Comparison of ENCODE assay signal across 1 cellular context in the genomic region with DNA sequence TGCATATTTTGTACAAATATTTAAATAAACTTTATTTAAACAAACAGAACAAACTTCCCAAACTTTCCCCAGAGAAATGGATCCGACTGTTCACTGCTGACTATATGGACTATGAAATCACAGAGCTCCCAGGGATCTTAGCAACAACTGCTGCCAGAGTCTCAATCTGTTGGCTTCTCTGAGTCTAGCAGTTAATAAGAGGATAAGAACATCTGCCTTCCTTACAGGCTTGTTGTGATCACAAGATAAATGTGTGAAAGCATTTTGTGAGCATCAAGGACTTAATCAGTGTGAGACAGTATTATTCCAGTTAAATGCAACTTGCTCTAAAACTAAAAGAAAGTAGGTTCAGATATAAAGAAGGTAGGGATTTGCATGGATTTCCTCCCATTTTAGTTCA.
TF ChIP-seq lines count a peak whose summit lies in the region.

No MANE protein-coding gene starts in this region.

TF ChIP-seq in HCT116, 20 proteins besides CTCF, POLR2A, EP300 and RAD21:
- TF ChIP-seq, protein P1, sequence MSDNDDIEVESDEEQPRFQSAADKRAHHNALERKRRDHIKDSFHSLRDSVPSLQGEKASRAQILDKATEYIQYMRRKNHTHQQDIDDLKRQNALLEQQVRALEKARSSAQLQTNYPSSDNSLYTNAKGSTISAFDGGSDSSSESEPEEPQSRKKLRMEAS (IDR thresholded peaks at IDR 0.05): no peak
- TF ChIP-seq SP1 (IDR thresholded peaks at IDR 0.05; ENCODE audit: low read depth): no peak
- no peak for TF ChIP-seq YY1 (IDR thresholded peaks at IDR 0.05; ENCODE audit: extremely low read depth, insufficient replicate concordance, low read depth, low read length)
- TF ChIP-seq FOSL1 (IDR thresholded peaks at IDR 0.05; ENCODE audit: low read depth): no peak
- TF ChIP-seq, protein P2, sequence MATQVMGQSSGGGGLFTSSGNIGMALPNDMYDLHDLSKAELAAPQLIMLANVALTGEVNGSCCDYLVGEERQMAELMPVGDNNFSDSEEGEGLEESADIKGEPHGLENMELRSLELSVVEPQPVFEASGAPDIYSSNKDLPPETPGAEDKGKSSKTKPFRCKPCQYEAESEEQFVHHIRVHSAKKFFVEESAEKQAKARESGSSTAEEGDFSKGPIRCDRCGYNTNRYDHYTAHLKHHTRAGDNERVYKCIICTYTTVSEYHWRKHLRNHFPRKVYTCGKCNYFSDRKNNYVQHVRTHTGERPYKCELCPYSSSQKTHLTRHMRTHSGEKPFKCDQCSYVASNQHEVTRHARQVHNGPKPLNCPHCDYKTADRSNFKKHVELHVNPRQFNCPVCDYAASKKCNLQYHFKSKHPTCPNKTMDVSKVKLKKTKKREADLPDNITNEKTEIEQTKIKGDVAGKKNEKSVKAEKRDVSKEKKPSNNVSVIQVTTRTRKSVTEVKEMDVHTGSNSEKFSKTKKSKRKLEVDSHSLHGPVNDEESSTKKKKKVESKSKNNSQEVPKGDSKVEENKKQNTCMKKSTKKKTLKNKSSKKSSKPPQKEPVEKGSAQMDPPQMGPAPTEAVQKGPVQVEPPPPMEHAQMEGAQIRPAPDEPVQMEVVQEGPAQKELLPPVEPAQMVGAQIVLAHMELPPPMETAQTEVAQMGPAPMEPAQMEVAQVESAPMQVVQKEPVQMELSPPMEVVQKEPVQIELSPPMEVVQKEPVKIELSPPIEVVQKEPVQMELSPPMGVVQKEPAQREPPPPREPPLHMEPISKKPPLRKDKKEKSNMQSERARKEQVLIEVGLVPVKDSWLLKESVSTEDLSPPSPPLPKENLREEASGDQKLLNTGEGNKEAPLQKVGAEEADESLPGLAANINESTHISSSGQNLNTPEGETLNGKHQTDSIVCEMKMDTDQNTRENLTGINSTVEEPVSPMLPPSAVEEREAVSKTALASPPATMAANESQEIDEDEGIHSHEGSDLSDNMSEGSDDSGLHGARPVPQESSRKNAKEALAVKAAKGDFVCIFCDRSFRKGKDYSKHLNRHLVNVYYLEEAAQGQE (IDR thresholded peaks at IDR 0.05; ENCODE audit: low read depth): no peak
- TF ChIP-seq EGR1 (IDR thresholded peaks at IDR 0.05; ENCODE audit: low read depth): no peak
- TF ChIP-seq JUND (IDR thresholded peaks at IDR 0.05): no peak
- TF ChIP-seq POLR2AphosphoS5 (IDR thresholded peaks at IDR 0.05; ENCODE audit: low read depth, low read length): no peak
